ENCODE assay signal across 17 cellular contexts in the genomic region with DNA sequence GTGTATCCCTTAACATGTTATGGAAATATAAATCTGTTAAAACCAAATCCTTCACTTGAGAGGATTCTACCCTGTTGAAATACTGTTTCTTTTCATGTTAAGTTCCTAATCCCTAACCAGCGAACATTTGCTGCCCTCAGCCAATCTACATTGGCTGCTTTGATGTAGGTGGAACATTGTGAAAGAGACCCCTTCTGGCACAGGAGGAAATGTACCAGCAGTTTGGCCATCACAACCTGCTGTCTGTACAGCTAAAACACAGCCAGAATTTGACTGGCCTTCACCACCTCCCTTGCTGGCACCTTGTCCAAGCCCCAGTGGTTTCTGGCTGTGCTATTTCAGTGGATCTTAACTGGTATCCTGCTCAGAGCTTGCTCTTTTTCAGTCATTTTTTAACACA.
A peak's percentile ranks its signal among the peaks of the same experiment; 100 is the strongest.
DNase-seq lines count a peak whose midpoint lies in the region; TF ChIP-seq lines count a peak whose summit lies in the region.
"Had no signal": no experiment of that assay in that cellular context is flagged by ENCODE, and none has a peak within 500 bp of the region (broad histone marks: within the 10 kb centered on the region; RNA-seq: fewer than 3 reads in every experiment).

No MANE protein-coding gene starts in this region.

- no peak overlapping the region for H3K4me3 ChIP-seq in endodermal cell (ENCODE audit: low read length)
- H3K4me3 ChIP-seq in parathyroid adenoma (ENCODE audit: low read depth, low read length): no peak overlapping the region
- H3K4me3 ChIP-seq: BLaER1, GM23248, SJCRH30 had no signal

- H2AFZ ChIP-seq in parathyroid adenoma: peak overlapping the region; percentile 64
- H2AFZ ChIP-seq: GM23248 had no signal

- peak; percentile 41 for TF ChIP-seq CTCF in endodermal cell (conservative IDR thresholded peaks at IDR 0.05)
- TF ChIP-seq CTCF in parathyroid adenoma (IDR thresholded peaks at IDR 0.05): peak; percentile 14

- H3K9ac ChIP-seq in endodermal cell (ENCODE audit: extremely low read depth, low read length, poor library complexity, severe bottlenecking) (no peak overlapping the region), parathyroid adenoma (no peak overlapping the region)
- H3K9ac ChIP-seq: BLaER1, GM23248 had no signal

- H3K9me3 Mint-ChIP-seq in endodermal cell: no peaks in the 10 kb centered on the region

- no peak overlapping the region for H3K4me3 Mint-ChIP-seq in endodermal cell
- H3K4me3 Mint-ChIP-seq: CD8-positive, alpha-beta T cell had no signal

- 96% methylated on average over 1 of the region's 1 CpG; no CpG with 5 or more reads in 1 of the 2 experiments for WGBS in endodermal cell (ENCODE audit: insufficient coverage in 1 of 2, insufficient read length in 1 of 2), 2 experiments

- peaks cover 14% of the 10 kb centered on the region for H3K27me3 Mint-ChIP-seq in endodermal cell (ENCODE audit: insufficient read depth)

- H3K79me2 ChIP-seq in parathyroid adenoma: no peaks in the 10 kb centered on the region

- H3K4me1 Mint-ChIP-seq in endodermal cell: no peaks in the 10 kb centered on the region

- H3K36me3 ChIP-seq in endodermal cell (ENCODE audit: control insufficient read depth, insufficient read depth, low read length) (no peaks in the 10 kb centered on the region), parathyroid adenoma (ENCODE audit: control insufficient read depth, insufficient read depth, low read length) (no peaks in the 10 kb centered on the region)
- H3K36me3 ChIP-seq: BLaER1, SJCRH30 had no signal

- peak; percentile 28 to 48 for DNase-seq in NCI-H524 (lab: John Stamatoyannopoulos, UW)
- no peak for DNase-seq in NCI-H524 treated with DMSO at 0.1 percent for 48 hours (lab: John Stamatoyannopoulos, UW)
- peak; percentile 45 for DNase-seq in NCI-H69 (lab: John Stamatoyannopoulos, UW)
- no peak for DNase-seq in endodermal cell
- DNase-seq in activated CD4-positive, alpha-beta T cell treated with anti-CD3 and anti-CD28 coated beads, Interleukin-2, amount 50 U/mL, for 48 hours: no peak
- no peak for DNase-seq in GM03348 (ENCODE audit: low spot score)
- DNase-seq in cortex of kidney (lab: John Stamatoyannopoulos, UW): no peak
- DNase-seq: 8988T; CD8-positive, alpha-beta T cell; DMS79; GM23248; KG1; NCI-H1092 treated with DMSO at 0.1 percent for 48 hours; NCI-H1694 treated with DMSO at 0.1 percent for 48 hours had no signal

- H3K9me3 ChIP-seq in endodermal cell (ENCODE audit: control insufficient read depth, low read length) (no peaks in the 10 kb centered on the region), parathyroid adenoma (ENCODE audit: control insufficient read depth, low read length) (no peaks in the 10 kb centered on the region)
- H3K9me3 ChIP-seq: BLaER1 had no signal

- no peak overlapping the region for H3K4me2 ChIP-seq in parathyroid adenoma (ENCODE audit: low read length)
- H3K4me2 ChIP-seq: BLaER1 had no signal

- no peak overlapping the region for H3K27ac Mint-ChIP-seq in endodermal cell
- H3K27ac Mint-ChIP-seq: CD8-positive, alpha-beta T cell had no signal

- H3K27ac ChIP-seq in endodermal cell (ENCODE audit: low read depth, low read length): no peak overlapping the region
- H3K27ac ChIP-seq in parathyroid adenoma: no peak overlapping the region
- H3K27ac ChIP-seq: BLaER1, GM23248, SJCRH30 had no signal

- H3K36me3 Mint-ChIP-seq in endodermal cell (ENCODE audit: low read depth): no peaks in the 10 kb centered on the region
- H3K36me3 Mint-ChIP-seq: CD8-positive, alpha-beta T cell had no signal

- H3K4me1 ChIP-seq in endodermal cell (ENCODE audit: control insufficient read depth, insufficient read depth, low read length) (peaks cover 2% of the 10 kb centered on the region), parathyroid adenoma (no peaks in the 10 kb centered on the region)
- H3K4me1 ChIP-seq: BLaER1, SJCRH30 had no signal

- H3K27me3 ChIP-seq in endodermal cell (ENCODE audit: control insufficient read depth, insufficient read depth, low read length, poor library complexity, severe bottlenecking) (no peaks in the 10 kb centered on the region), parathyroid adenoma (ENCODE audit: control insufficient read depth, insufficient read depth, low read length) (no peaks in the 10 kb centered on the region)
- H3K27me3 ChIP-seq: BLaER1, SJCRH30 had no signal

Comparison
In these comparisons a context has a peak if more than half of its experiments do, and no peak if none do; other contexts are left out.
1. DNase-seq: peak in NCI-H524 (2 of 2) and NCI-H69 (single experiment); none in NCI-H524 treated with DMSO at 0.1 percent for 48 hours (single experiment), endodermal cell (single experiment), activated CD4-positive, alpha-beta T cell treated with anti-CD3 and anti-CD28 coated beads, Interleukin-2, amount 50 U/mL, for 48 hours (0 of 2), GM03348 (single experiment) and cortex of kidney (single experiment).